ENCODE assay signal across 25 cellular contexts in genomic region chr13:67140006-67140405, GRCh38.
DNase-seq lines count a peak whose midpoint lies in the region; ATAC-seq, FAIRE-seq and TF ChIP-seq lines count a peak whose summit lies in the region.
"Had no signal": no experiment of that assay in that cellular context is flagged by ENCODE, and none has a peak within 500 bp of the region (broad histone marks: within the 10 kb centered on the region; RNA-seq: fewer than 3 reads in every experiment).

No MANE protein-coding gene starts in this region.

- H3K4me3 ChIP-seq in A549 = no peak overlapping the region
- peak overlapping the region in 6 of 59 donors; percentile 7 to 42 (median 29) for H3K4me3 ChIP-seq in dorsolateral prefrontal cortex
- H3K4me3 ChIP-seq: GM12878, GM23248, MG63 had no signal

- TF ChIP-seq RAD21 in A549 (conservative IDR thresholded peaks at IDR 0.05 in 1 of 2, IDR thresholded peaks at IDR 0.05 in 1 of 2) = no peak

- TF ChIP-seq CTCF in A549 (IDR thresholded peaks at IDR 0.05) (no peak), dorsolateral prefrontal cortex (IDR thresholded peaks at IDR 0.05 in 54 of 56, conservative IDR thresholded peaks at IDR 0.05 in 2 of 56; ENCODE audit: low read depth in 1 of 56, partially characterized antibody in 56 of 56) (no peak)

- no peak for ATAC-seq in A549
- ATAC-seq: GM12878 had no signal

- DNase-seq in A549 (ENCODE audit: low read depth in 1 of 2, low spot score in 1 of 2) = no peak
- DNase-seq in ACHN = peak; percentile 44
- no peak for DNase-seq in dorsolateral prefrontal cortex
- DNase-seq in kidney glomerular epithelial cell (lab: John Stamatoyannopoulos, UW) = peak; percentile 53
- DNase-seq in activated effector memory CD4-positive, alpha-beta T cell treated with anti-CD3 and anti-CD28 coated beads, Interleukin-2, amount 50 U/mL, for 16 hours = no peak
- no peak for DNase-seq in SW480 (ENCODE audit: low spot score)
- DNase-seq in SHP77 (lab: John Stamatoyannopoulos, UW) = no peak
- DNase-seq: BE2C; CD8-positive, alpha-beta memory T cell; DMS79; EL; GDM1; GM23248; H7; KG1; MG63; NCI-H1930; NCI-H2107; NCI-H226; NCI-H510A; NCI-H774; Right ventricle myocardium superior; RPMI8226; T-helper 1 cell had no signal

- no peak for FAIRE-seq in A549 (lab: Jason Lieb, UNC)
- FAIRE-seq: GM12878 had no signal

- intact Hi-C loops in dorsolateral prefrontal cortex (cut with DNase I) = no loop called here

- no peaks in the 10 kb centered on the region for H3K9me3 ChIP-seq in A549
- H3K9me3 ChIP-seq: BE2C, MG63 had no signal

- CTCF ChIA-PET in A549 (lab: Yijun Ruan, JAX) = no interaction called here

- no peak for TF ChIP-seq POLR2A in A549 (IDR thresholded peaks at IDR 0.05; ENCODE audit: low read length)

- in situ Hi-C loops in ACHN (cut with HindIII; ENCODE audit: low pct_ligation_motif_present, low pct_unique_long_range_greater_than_20kb, low sequenced_read_pairs) = no loop called here

- POLR2A ChIA-PET in A549 (lab: Yijun Ruan, JAX) = no interaction called here

- 25% methylated on average over 2 of the region's 2 CpGs for WGBS in A549 (ENCODE audit: missing lambda C conversion rate)

- peaks cover 63% of the 10 kb centered on the region for H3K4me1 ChIP-seq in A549

- TF ChIP-seq EP300 in A549 (IDR thresholded peaks at IDR 0.05) = no peak

- H3K27me3 ChIP-seq in dorsolateral prefrontal cortex = no peaks in the 10 kb centered on the region
- H3K27me3 ChIP-seq: BE2C, MG63 had no signal

- H3K27ac ChIP-seq in A549 = peak overlapping the region; percentile 48 to 61; a peak in 4 of 6 replicates
- peak overlapping the region in 36 of 59 donors; percentile 2 to 90 (median 48) for H3K27ac ChIP-seq in dorsolateral prefrontal cortex
- H3K27ac ChIP-seq: GM23248 had no signal

- peak overlapping the region; percentile 49 for H3K4me2 ChIP-seq in A549

TF ChIP-seq in A549, 52 proteins besides CTCF, POLR2A, EP300 and RAD21:
- TF ChIP-seq CHD2 (IDR thresholded peaks at IDR 0.05; ENCODE audit: low read length, partially characterized antibody) = no peak
- TF ChIP-seq ZC3H11A (IDR thresholded peaks at IDR 0.05) = no peak
- TF ChIP-seq FOSB (CRISPR knock-in tag; IDR thresholded peaks at IDR 0.05) = no peak
- no peak for TF ChIP-seq POLR2AphosphoS2 (conservative IDR thresholded peaks at IDR 0.05; ENCODE audit: low read length)
- no peak for TF ChIP-seq NFE2L2 (conservative IDR thresholded peaks at IDR 0.05; ENCODE audit: low read length)
- TF ChIP-seq EHMT2 (IDR thresholded peaks at IDR 0.05; ENCODE audit: low read depth) = no peak
- no peak for TF ChIP-seq HEYL (CRISPR knock-in tag; IDR thresholded peaks at IDR 0.05)
- TF ChIP-seq RCOR1 (IDR thresholded peaks at IDR 0.05; ENCODE audit: low read depth, low read length) = no peak

Comparison
In these comparisons a context has a peak if more than half of its experiments do, and no peak if none do; other contexts are left out.
1. DNase-seq: peak in ACHN (single experiment) and kidney glomerular epithelial cell (single experiment); none in A549 (0 of 2), dorsolateral prefrontal cortex (0 of 10), activated effector memory CD4-positive, alpha-beta T cell treated with anti-CD3 and anti-CD28 coated beads, Interleukin-2, amount 50 U/mL, for 16 hours (single experiment), SW480 (single experiment) and SHP77 (0 of 2).